12 cellular contexts compared by ENCODE assay signal in the genomic region with DNA sequence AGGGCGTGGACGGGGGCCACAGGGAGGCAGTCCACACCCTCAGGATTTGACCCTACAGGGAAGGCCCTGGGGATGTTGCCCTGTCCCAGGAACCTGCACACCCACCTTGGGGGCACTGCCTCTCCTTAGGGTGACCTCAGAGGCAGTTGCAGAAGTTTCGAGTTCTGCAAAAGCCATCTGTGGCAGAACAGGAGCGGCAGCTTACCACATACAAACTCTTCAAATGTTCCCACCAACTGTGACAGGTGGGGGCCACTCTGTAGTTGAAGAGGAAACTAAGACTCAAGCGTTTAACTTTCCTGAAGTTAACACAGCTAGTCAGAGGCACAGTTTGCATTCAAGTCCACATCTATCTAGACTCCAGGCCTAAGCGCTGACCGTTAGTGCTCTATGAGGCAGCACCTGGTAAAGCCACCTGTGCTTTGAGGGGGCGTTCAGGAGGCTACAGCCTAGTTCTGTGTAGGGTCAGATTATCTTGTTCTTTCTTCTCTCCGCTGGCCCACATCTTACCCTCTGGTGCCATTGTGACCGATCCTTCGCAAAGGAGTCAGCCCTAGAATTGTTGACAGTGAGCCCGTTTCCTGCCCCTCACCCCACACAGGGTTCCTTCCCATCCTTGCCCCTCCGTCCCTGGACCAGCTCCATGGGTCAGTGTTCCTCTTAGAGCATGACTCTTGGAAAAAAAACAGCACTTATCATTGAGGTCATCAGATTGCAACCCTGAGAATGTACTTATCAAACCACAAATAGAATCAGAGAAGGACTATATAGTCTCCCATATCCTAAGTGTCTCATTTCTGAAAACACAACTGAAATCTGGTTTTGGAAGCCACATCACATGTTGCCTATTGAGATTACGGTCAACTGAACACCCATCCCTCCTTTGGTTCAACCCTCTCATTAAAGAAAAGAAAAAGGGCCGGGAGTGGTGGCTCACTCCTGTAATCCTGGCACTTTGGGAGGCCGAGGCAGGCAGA.
DNase-seq lines count a peak whose midpoint lies in the region; ATAC-seq and TF ChIP-seq lines count a peak whose summit lies in the region.
"Had no signal": no experiment of that assay in that cellular context is flagged by ENCODE, and none has a peak within 500 bp of the region (broad histone marks: within the 10 kb centered on the region; RNA-seq: fewer than 3 reads in every experiment).

No MANE protein-coding gene starts in this region.

- no peak for TF ChIP-seq CTCF in WERI-Rb-1 (IDR thresholded peaks at IDR 0.05; ENCODE audit: low read depth, low read length)

- H3K36me3 ChIP-seq in KOPT-K1 (ENCODE audit: insufficient read depth, low read length) (no peaks in the 10 kb centered on the region), WERI-Rb-1 (no peaks in the 10 kb centered on the region)

- peak; percentile 48 for DNase-seq in CD1c-positive myeloid dendritic cell (ENCODE audit: extremely low spot score)
- peak; percentile 93 for DNase-seq in foreskin melanocyte
- DNase-seq in WERI-Rb-1, result no peak
- no peak for DNase-seq in NCI-H2081 treated with DMSO at 0.1 percent for 48 hours (lab: John Stamatoyannopoulos, UW)
- no peak for DNase-seq in stimulated activated naive CD4-positive, alpha-beta T cell treated with Interleukin-2 at 50 U/mL for 16 hours (lab: John Stamatoyannopoulos, UW)
- DNase-seq: KBM-7, kidney glomerular epithelial cell, SHP77 treated with DMSO at 0.1 percent for 48 hours, testis had no signal

- ATAC-seq in GM19468 (IDR thresholded peaks at IDR 0.05; ENCODE audit: extremely low read depth, unreplicated experiment) (peak; percentile 68), HG02973 (IDR thresholded peaks at IDR 0.05; ENCODE audit: unreplicated experiment) (no peak)

- H3K9me3 ChIP-seq in KOPT-K1 (ENCODE audit: insufficient read depth, low read length, poor library complexity, severe bottlenecking) (no peaks in the 10 kb centered on the region), WERI-Rb-1 (ENCODE audit: severe bottlenecking) (no peaks in the 10 kb centered on the region)
- H3K9me3 ChIP-seq: testis had no signal

- H3K27ac ChIP-seq in KOPT-K1 (ENCODE audit: low read depth, low read length, poor library complexity, severe bottlenecking) (peak overlapping the region; percentile 48), WERI-Rb-1 (no peak overlapping the region)
- H3K27ac ChIP-seq: testis had no signal

- H3K27me3 ChIP-seq in WERI-Rb-1 (ENCODE audit: insufficient read depth, low read depth, severe bottlenecking), result no peaks in the 10 kb centered on the region
- H3K27me3 ChIP-seq: testis had no signal

- H3K4me3 ChIP-seq in WERI-Rb-1 (ENCODE audit: low read depth, low read length), result no peak overlapping the region
- H3K4me3 ChIP-seq: testis had no signal

Comparison
In these comparisons a context has a peak if more than half of its experiments do, and no peak if none do; other contexts are left out.
1. DNase-seq: peak in CD1c-positive myeloid dendritic cell (single experiment) and foreskin melanocyte (single experiment); none in WERI-Rb-1 (single experiment), NCI-H2081 treated with DMSO at 0.1 percent for 48 hours (single experiment) and stimulated activated naive CD4-positive, alpha-beta T cell treated with Interleukin-2 at 50 U/mL for 16 hours (single experiment).